31 cellular contexts compared by ENCODE assay signal in genomic region chr12:88258396-88258795, GRCh38.
DNase-seq lines count a peak whose midpoint lies in the region; ATAC-seq and TF ChIP-seq lines count a peak whose summit lies in the region.
"Had no signal": no experiment of that assay in that cellular context is flagged by ENCODE, and none has a peak within 500 bp of the region (broad histone marks: within the 10 kb centered on the region; RNA-seq: fewer than 3 reads in every experiment).

No MANE protein-coding gene starts in this region.

- peaks cover 13% of the 10 kb centered on the region for H3K4me1 ChIP-seq in muscle layer of colon (ENCODE audit: insufficient read depth, low read length)
- H3K4me1 ChIP-seq: A549, prostate gland, right lobe of liver, spleen had no signal

- no peaks in the 10 kb centered on the region for H3K27me3 ChIP-seq in muscle layer of colon (ENCODE audit: control insufficient read depth in 1 of 2, insufficient read depth in 2 of 2, low read length in 2 of 2)
- H3K27me3 ChIP-seq: right lobe of liver, spleen, vagina had no signal

- H3K9me3 ChIP-seq in muscle layer of colon (ENCODE audit: low read length): no peaks in the 10 kb centered on the region
- H3K9me3 ChIP-seq: A549, prostate gland, right lobe of liver, spleen, vagina had no signal

- no peak for ATAC-seq in GM18861 (IDR thresholded peaks at IDR 0.05; ENCODE audit: unreplicated experiment)
- ATAC-seq: A549, right lobe of liver had no signal

- TF ChIP-seq CTCF in AG10803 (conservative IDR thresholded peaks at IDR 0.05; ENCODE audit: low read length): no peak
- no peak for TF ChIP-seq CTCF in HFF-Myc (IDR thresholded peaks at IDR 0.05; ENCODE audit: low read depth, low read length, missing control alignments)

- H3K4me3 ChIP-seq in AG10803 (ENCODE audit: low read length): no peak overlapping the region
- H3K4me3 ChIP-seq in HFF-Myc (replicated peaks; ENCODE audit: low read depth, low read length): no peak overlapping the region
- no peak overlapping the region for H3K4me3 ChIP-seq in muscle layer of colon (ENCODE audit: low read depth in 1 of 2, low read length in 2 of 2)
- H3K4me3 ChIP-seq: A549, prostate gland, right lobe of liver, spleen, vagina had no signal

- H3K9ac ChIP-seq in muscle layer of colon (ENCODE audit: low read length): no peak overlapping the region

- no peaks in the 10 kb centered on the region for H3K36me3 ChIP-seq in muscle layer of colon (ENCODE audit: insufficient read depth, low read length)
- H3K36me3 ChIP-seq: prostate gland, right lobe of liver, spleen, vagina had no signal

- H3K27ac ChIP-seq in muscle layer of colon (ENCODE audit: low read depth, low read length): peak overlapping the region; percentile 58
- H3K27ac ChIP-seq: A549, HL-60, prostate gland, right lobe of liver, spleen, vagina had no signal

- DNase-seq in AG10803 (ENCODE audit: low read depth) (peak; percentile 86), HFF-Myc (ENCODE audit: extremely low read depth, low read depth) (peak; percentile 86), dedifferentiated amniotic fluid mesenchymal stem cell (ENCODE audit: extremely low spot score) (peak; percentile 79), cortex of kidney (lab: John Stamatoyannopoulos, UW) (no peak), SKM-1 treated with dmso at 0.1 percent for 144 hours (lab: John Stamatoyannopoulos, UW; ENCODE audit: unreplicated experiment) (no peak)
- DNase-seq in activated effector memory CD4-positive, alpha-beta T cell treated with Interleukin-2 at 50 U/mL for 16 hours: no peak
- DNase-seq: activated CD4-positive, alpha-beta memory T cell treated with anti-CD3 and anti-CD28 coated beads, Interleukin-2, amount 10 ng/mL, durations not matched to agents 7 days and 5 days; activated CD4-positive, alpha-beta T cell treated with anti-CD3 and anti-CD28 coated beads for 1 hour; activated CD8-positive, alpha-beta memory T cell treated with anti-CD3 and anti-CD28 coated beads, Interleukin-2, amount 50 U/mL, for 4 hours; C1 segment of cervical spinal cord; COR-L47; DMS53; effector CD4-positive, alpha-beta T cell; GF-D8; KG1; MM.1S; naive B cell; NCI-H1105 treated with DMSO at 0.1 percent for 48 hours; NCI-H1930; NCI-H524; nucleus accumbens; OCI-M1; right lobe of liver; spleen; stimulated activated CD8-positive, alpha-beta memory T cell treated with anti-CD3 and anti-CD28 coated beads, Interleukin-4, amount 100 ng/mL, for 48 hours had no signal

Comparison
In these comparisons a context has a peak if more than half of its experiments do, and no peak if none do; other contexts are left out.
1. DNase-seq: peak in AG10803 (single experiment), HFF-Myc (single experiment) and dedifferentiated amniotic fluid mesenchymal stem cell (single experiment); none in activated effector memory CD4-positive, alpha-beta T cell treated with Interleukin-2 at 50 U/mL for 16 hours (single experiment), cortex of kidney (single experiment) and SKM-1 treated with dmso at 0.1 percent for 144 hours (single experiment).